1 cellular context compared by ENCODE assay signal in the genomic region with DNA sequence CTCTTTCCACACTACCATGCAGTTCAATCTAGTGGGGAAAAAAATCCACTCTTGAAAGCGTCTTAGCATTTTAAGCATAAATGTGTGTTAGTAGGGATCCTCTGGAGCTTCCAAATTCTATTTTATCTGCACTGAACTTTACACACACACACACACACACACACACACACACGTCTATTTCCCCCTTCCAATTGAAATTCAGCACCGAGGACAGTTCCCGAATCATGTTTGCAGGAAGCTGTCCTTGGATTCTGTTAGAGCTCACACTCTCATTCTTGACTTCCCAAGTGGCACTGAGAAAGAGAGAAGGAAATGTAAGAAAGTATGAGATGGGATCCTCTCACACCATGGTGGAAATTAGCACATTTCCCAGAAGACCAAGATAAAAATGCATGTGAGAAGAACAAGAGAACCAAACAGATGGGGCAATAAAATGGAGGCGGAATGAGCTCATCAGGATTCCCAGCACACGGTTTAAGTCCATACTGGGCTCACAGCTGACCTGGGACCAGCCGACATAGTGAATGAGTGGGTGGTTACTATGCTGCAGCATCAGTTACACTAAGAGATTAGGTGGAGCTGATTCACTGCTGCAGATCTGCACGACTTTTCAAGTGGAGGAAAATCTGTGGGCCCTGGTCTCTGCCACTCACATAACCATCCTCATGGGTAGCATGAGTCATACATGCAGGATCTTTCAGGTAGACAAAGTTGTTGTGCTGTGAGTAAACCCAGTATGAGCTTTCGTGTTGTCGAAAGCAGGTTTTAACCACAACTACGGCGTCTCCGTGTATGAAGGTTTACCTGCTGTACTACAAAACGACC.
TF ChIP-seq lines count a peak whose summit lies in the region.

No MANE protein-coding gene starts in this region.

TF ChIP-seq in WTC11, 78 proteins besides CTCF, POLR2A, EP300 and RAD21 (continued from another document):
- TF ChIP-seq SMAD4 (CRISPR knock-in tag; IDR thresholded peaks at IDR 0.05): no peak
- no peak for TF ChIP-seq JUN (CRISPR knock-in tag; IDR thresholded peaks at IDR 0.05)
- TF ChIP-seq TCF7 (CRISPR knock-in tag; IDR thresholded peaks at IDR 0.05; ENCODE audit: low read depth): no peak
- TF ChIP-seq TEAD4 (CRISPR knock-in tag; IDR thresholded peaks at IDR 0.05): peak; percentile 40; the same call in 1 of the 2 replicates
- no peak for TF ChIP-seq NR1H2 (CRISPR knock-in tag; IDR thresholded peaks at IDR 0.05)
- TF ChIP-seq ZNF317 (CRISPR knock-in tag; IDR thresholded peaks at IDR 0.05; ENCODE audit: borderline replicate concordance, low read depth): no peak
- TF ChIP-seq, protein P1, sequence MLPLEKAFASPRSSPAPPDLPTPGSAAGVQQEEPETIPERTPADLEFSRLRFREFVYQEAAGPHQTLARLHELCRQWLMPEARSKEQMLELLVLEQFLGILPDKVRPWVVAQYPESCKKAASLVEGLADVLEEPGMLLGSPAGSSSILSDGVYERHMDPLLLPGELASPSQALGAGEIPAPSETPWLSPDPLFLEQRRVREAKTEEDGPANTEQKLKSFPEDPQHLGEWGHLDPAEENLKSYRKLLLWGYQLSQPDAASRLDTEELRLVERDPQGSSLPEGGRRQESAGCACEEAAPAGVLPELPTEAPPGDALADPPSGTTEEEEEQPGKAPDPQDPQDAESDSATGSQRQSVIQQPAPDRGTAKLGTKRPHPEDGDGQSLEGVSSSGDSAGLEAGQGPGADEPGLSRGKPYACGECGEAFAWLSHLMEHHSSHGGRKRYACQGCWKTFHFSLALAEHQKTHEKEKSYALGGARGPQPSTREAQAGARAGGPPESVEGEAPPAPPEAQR (CRISPR knock-in tag; IDR thresholded peaks at IDR 0.05): no peak
- no peak for TF ChIP-seq USF2 (CRISPR knock-in tag; IDR thresholded peaks at IDR 0.05)
- TF ChIP-seq ZNF416 (CRISPR knock-in tag; IDR thresholded peaks at IDR 0.05): no peak
- TF ChIP-seq NR2C2 (CRISPR knock-in tag; IDR thresholded peaks at IDR 0.05): no peak
- no peak for TF ChIP-seq ZBTB21 (CRISPR knock-in tag; IDR thresholded peaks at IDR 0.05; ENCODE audit: borderline replicate concordance)
- TF ChIP-seq, protein P2, sequence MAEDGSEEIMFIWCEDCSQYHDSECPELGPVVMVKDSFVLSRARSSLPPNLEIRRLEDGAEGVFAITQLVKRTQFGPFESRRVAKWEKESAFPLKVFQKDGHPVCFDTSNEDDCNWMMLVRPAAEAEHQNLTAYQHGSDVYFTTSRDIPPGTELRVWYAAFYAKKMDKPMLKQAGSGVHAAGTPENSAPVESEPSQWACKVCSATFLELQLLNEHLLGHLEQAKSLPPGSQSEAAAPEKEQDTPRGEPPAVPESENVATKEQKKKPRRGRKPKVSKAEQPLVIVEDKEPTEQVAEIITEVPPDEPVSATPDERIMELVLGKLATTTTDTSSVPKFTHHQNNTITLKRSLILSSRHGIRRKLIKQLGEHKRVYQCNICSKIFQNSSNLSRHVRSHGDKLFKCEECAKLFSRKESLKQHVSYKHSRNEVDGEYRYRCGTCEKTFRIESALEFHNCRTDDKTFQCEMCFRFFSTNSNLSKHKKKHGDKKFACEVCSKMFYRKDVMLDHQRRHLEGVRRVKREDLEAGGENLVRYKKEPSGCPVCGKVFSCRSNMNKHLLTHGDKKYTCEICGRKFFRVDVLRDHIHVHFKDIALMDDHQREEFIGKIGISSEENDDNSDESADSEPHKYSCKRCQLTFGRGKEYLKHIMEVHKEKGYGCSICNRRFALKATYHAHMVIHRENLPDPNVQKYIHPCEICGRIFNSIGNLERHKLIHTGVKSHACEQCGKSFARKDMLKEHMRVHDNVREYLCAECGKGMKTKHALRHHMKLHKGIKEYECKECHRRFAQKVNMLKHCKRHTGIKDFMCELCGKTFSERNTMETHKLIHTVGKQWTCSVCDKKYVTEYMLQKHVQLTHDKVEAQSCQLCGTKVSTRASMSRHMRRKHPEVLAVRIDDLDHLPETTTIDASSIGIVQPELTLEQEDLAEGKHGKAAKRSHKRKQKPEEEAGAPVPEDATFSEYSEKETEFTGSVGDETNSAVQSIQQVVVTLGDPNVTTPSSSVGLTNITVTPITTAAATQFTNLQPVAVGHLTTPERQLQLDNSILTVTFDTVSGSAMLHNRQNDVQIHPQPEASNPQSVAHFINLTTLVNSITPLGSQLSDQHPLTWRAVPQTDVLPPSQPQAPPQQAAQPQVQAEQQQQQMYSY (CRISPR knock-in tag; IDR thresholded peaks at IDR 0.05): no peak
